In the genomic region with DNA sequence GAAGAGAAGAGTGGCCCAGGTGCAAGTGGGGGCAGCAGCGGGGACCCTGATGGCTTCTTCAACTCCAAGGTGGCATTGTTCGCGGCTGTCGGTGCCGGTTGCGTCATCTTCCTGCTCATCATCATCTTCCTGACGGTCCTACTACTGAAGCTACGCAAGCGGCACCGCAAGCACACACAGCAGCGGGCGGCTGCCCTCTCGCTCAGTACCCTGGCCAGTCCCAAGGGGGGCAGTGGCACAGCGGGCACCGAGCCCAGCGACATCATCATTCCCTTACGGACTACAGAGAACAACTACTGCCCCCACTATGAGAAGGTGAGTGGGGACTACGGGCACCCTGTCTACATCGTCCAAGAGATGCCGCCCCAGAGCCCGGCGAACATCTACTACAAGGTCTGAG, we compare ENCODE assay signal across 18 cellular contexts. TPM values are rescaled to one million over a fixed set of nuclear protein-coding genes. Genes with fewer than 3 reads are reported as not detected.
A peak's percentile ranks its signal among the peaks of the same experiment; 100 is the strongest.
DNase-seq lines count a peak whose midpoint lies in the region; ATAC-seq, FAIRE-seq and TF ChIP-seq lines count a peak whose summit lies in the region.
"Had no signal": no experiment of that assay in that cellular context is flagged by ENCODE, and none has a peak within 500 bp of the region (broad histone marks: within the 10 kb centered on the region; RNA-seq: fewer than 3 reads in every experiment).

No MANE protein-coding gene starts in this region.

- no peaks in the 10 kb centered on the region for H3K9me3 Mint-ChIP-seq in activated naive CD4-positive, alpha-beta T cell treated with anti-CD3 and anti-CD28 coated beads, Interleukin-2, amount 10 ng/mL, durations not matched to agents 7 days and 5 days
- H3K9me3 Mint-ChIP-seq: CD4-positive, alpha-beta T cell had no signal

- no peak overlapping the region for H3K4me2 ChIP-seq in K562 (ENCODE audit: insufficient read depth, low read length)
- H3K4me2 ChIP-seq: BLaER1, SK-N-SH had no signal

- in situ Hi-C loops in K562 (cut with MboI) = no loop called here

- peak; percentile 31 for DNase-seq in HT-29 (ENCODE audit: low spot score)
- no peak for DNase-seq in K562 (ENCODE audit: extremely low read depth in 1 of 4, low spot score in 3 of 4)
- DNase-seq in kidney = peak; percentile 65
- peak; percentile 55 for DNase-seq in sigmoid colon
- no peak for DNase-seq in activated naive CD4-positive, alpha-beta T cell treated with anti-CD3 and anti-CD28 coated beads, Interleukin-2, amount 10 ng/mL, durations not matched to agents 7 days and 5 days
- no peak for DNase-seq in left ventricle myocardium superior
- DNase-seq: CD4-positive, alpha-beta T cell; KBM-7; NCI-H2029; NCI-H446 treated with DMSO at 0.1 percent for 48 hours; NCI-H526 treated with DMSO at 0.1 percent for 48 hours; SK-N-SH had no signal

- POLR2A ChIA-PET in K562 (lab: Yijun Ruan, JAX) = interaction anchor here (0.6 kb wide), 1 partner anchor 15 kb away, joined by 3 read pairs; no protein-coding TSS in a partner anchor

- ATAC-seq in K562 (no peak), left ventricle myocardium superior (no peak), HG02840 (IDR thresholded peaks at IDR 0.05; ENCODE audit: low FRiP score, unreplicated experiment) (no peak)
- ATAC-seq: HepG2 had no signal

- H3K27ac ChIP-seq in K562 (ENCODE audit: extremely low read depth, low read depth, low read length) = no peak overlapping the region
- no peak overlapping the region for H3K27ac ChIP-seq in kidney (ENCODE audit: low read depth in 2 of 2, low read length in 2 of 2)
- H3K27ac ChIP-seq in sigmoid colon = no peak overlapping the region
- H3K27ac ChIP-seq: BLaER1 had no signal

- no peaks in the 10 kb centered on the region for H3K9me1 ChIP-seq in K562 (ENCODE audit: control insufficient read depth, insufficient read depth, low read length)

- TF ChIP-seq CTCF in K562 (IDR thresholded peaks at IDR 0.05 in 2 of 3, conservative IDR thresholded peaks at IDR 0.05 in 1 of 3; ENCODE audit: insufficient read depth in 2 of 3, low read depth in 1 of 3, low read length in 3 of 3) (no peak), kidney (IDR thresholded peaks at IDR 0.05; ENCODE audit: borderline replicate concordance, extremely low read depth, insufficient read depth) (no peak), sigmoid colon (IDR thresholded peaks at IDR 0.05) (no peak)

- no peak overlapping the region for H3K4me3 Mint-ChIP-seq in activated naive CD4-positive, alpha-beta T cell treated with anti-CD3 and anti-CD28 coated beads, Interleukin-2, amount 10 ng/mL, durations not matched to agents 7 days and 5 days
- H3K4me3 Mint-ChIP-seq: CD4-positive, alpha-beta T cell had no signal

- no peaks in the 10 kb centered on the region for H3K4me1 Mint-ChIP-seq in activated naive CD4-positive, alpha-beta T cell treated with anti-CD3 and anti-CD28 coated beads, Interleukin-2, amount 10 ng/mL, durations not matched to agents 7 days and 5 days

- intact Hi-C loops in K562 (cut with micrococcal nuclease) (no loop called here), kidney (cut with DNase I) (no loop called here), sigmoid colon (cut with DNase I) (no loop called here), left ventricle myocardium superior (cut with micrococcal nuclease) (no loop called here)

- no peaks in the 10 kb centered on the region for H3K9me3 ChIP-seq in K562 (replicated peaks; ENCODE audit: control insufficient read depth, insufficient read depth, low read depth, low read length)
- H3K9me3 ChIP-seq in kidney (ENCODE audit: control insufficient read depth in 1 of 2, low read length in 2 of 2) = no peaks in the 10 kb centered on the region
- no peaks in the 10 kb centered on the region for H3K9me3 ChIP-seq in sigmoid colon
- H3K9me3 ChIP-seq: BLaER1, Peyer's patch, SK-N-SH had no signal

- H3K79me2 ChIP-seq in K562 (ENCODE audit: control insufficient read depth, insufficient read depth, low read length) = no peaks in the 10 kb centered on the region

- TF ChIP-seq RAD21 in K562 (CRISPR knock-in tag; conservative IDR thresholded peaks at IDR 0.05 in 1 of 2, IDR thresholded peaks at IDR 0.05 in 1 of 2) = no peak

- no peaks in the 10 kb centered on the region for H3K36me3 Mint-ChIP-seq in activated naive CD4-positive, alpha-beta T cell treated with anti-CD3 and anti-CD28 coated beads, Interleukin-2, amount 10 ng/mL, durations not matched to agents 7 days and 5 days

- no peak overlapping the region for H3K4me3 ChIP-seq in K562
- H3K4me3 ChIP-seq in kidney (ENCODE audit: low read length in 2 of 2) = no peak overlapping the region
- no peak overlapping the region for H3K4me3 ChIP-seq in sigmoid colon
- H3K4me3 ChIP-seq: BLaER1, Peyer's patch had no signal

- H3K9ac ChIP-seq in K562 (ENCODE audit: insufficient read depth in 1 of 2, low read depth in 2 of 2, low read length in 2 of 2) = no peak overlapping the region
- H3K9ac ChIP-seq in kidney (ENCODE audit: low read length in 2 of 2) = no peak overlapping the region
- H3K9ac ChIP-seq: BLaER1, SK-N-SH had no signal

- no peak overlapping the region for H2AFZ ChIP-seq in K562 (ENCODE audit: low read depth, low read length)

- no TSS peak for BruUV-seq in K562 (replicated peaks; lab: Mats Ljungman, UMichigan)

- H3K27me3 Mint-ChIP-seq in activated naive CD4-positive, alpha-beta T cell treated with anti-CD3 and anti-CD28 coated beads, Interleukin-2, amount 10 ng/mL, durations not matched to agents 7 days and 5 days = no peaks in the 10 kb centered on the region
- H3K27me3 Mint-ChIP-seq: CD4-positive, alpha-beta T cell had no signal

- no peaks in the 10 kb centered on the region for H4K20me1 ChIP-seq in K562 (replicated peaks; ENCODE audit: control insufficient read depth, insufficient read depth, low read length)

- no peaks in the 10 kb centered on the region for H3K4me1 ChIP-seq in K562 (replicated peaks in 1 of 2; ENCODE audit: control insufficient read depth in 2 of 2, insufficient read depth in 2 of 2, low read length in 2 of 2)
- H3K4me1 ChIP-seq in kidney (ENCODE audit: control insufficient read depth in 1 of 2, insufficient read depth in 1 of 2, low read depth in 1 of 2, low read length in 2 of 2) = peaks cover 19 to 36% of the 10 kb centered on the region in 2 donors
- H3K4me1 ChIP-seq in sigmoid colon = no peaks in the 10 kb centered on the region

- TF ChIP-seq EP300 in K562 (IDR thresholded peaks at IDR 0.05; ENCODE audit: low read length) (no peak), sigmoid colon (IDR thresholded peaks at IDR 0.05) (no peak)

- H3K36me3 ChIP-seq in K562 (ENCODE audit: control insufficient read depth, insufficient read depth, low read length) = no peaks in the 10 kb centered on the region
- peaks cover 6 to 11% of the 10 kb centered on the region in 2 donors for H3K36me3 ChIP-seq in kidney (ENCODE audit: control insufficient read depth in 1 of 2, insufficient read depth in 2 of 2, low read length in 2 of 2)
- H3K36me3 ChIP-seq in sigmoid colon = peaks cover 0 to 18% (median 5%) of the 10 kb centered on the region in 4 donors

- H3K27ac Mint-ChIP-seq in activated naive CD4-positive, alpha-beta T cell treated with anti-CD3 and anti-CD28 coated beads, Interleukin-2, amount 10 ng/mL, durations not matched to agents 7 days and 5 days = no peak overlapping the region
- H3K27ac Mint-ChIP-seq: CD4-positive, alpha-beta T cell had no signal

- 60% methylated on average over 15 of the region's 22 CpGs for WGBS in K562 (ENCODE audit: insufficient coverage, low coverage, missing lambda C conversion rate)
- WGBS in sigmoid colon, 2 donors = 87 to 92% methylated on average over 22 of the region's 22 CpGs

- TF ChIP-seq POLR2A in K562 (conservative IDR thresholded peaks at IDR 0.05) (no peak), sigmoid colon (IDR thresholded peaks at IDR 0.05) (no peak)

- H3K27me3 ChIP-seq in K562 (ENCODE audit: control insufficient read depth in 2 of 2, insufficient read depth in 2 of 2, low read length in 2 of 2) (no peaks in the 10 kb centered on the region), sigmoid colon (no peaks in the 10 kb centered on the region)
- H3K27me3 ChIP-seq: Peyer's patch had no signal

- FAIRE-seq in K562 (lab: Jason Lieb, UNC) = no peak
- FAIRE-seq in kidney (lab: Jason Lieb, UNC) = no peak
- FAIRE-seq: D721Med, H54, HepG2 had no signal

- CTCF ChIA-PET in K562 (lab: Yijun Ruan, JAX; ENCODE audit: low intra/inter-chr PET ratio) = no interaction called here
- CTCF ChIA-PET in activated naive CD4-positive, alpha-beta T cell treated with anti-CD3 and anti-CD28 coated beads, Interleukin-2, amount 10 ng/mL, durations not matched to agents 7 days and 5 days (lab: Charles Lee) = no interaction called here

TF ChIP-seq in K562, 482 proteins besides CTCF, POLR2A, EP300 and RAD21 (continues in another document):
- 0 out of 2 replicates have a peak, but pooled peaks have one; percentile 20 for TF ChIP-seq CEBPB (tag; IDR thresholded peaks at IDR 0.05)

RNA-seq across cellular contexts. Expression of a gene that starts 11.4 kb away (rescaled TPM):
- total RNA-seq in HT-29 (2014; rRNA removed; shearing (Covaris generic)) = 285 and 300 TPM in 2 replicates
- total RNA-seq in K562 (2011; cell fraction: chromatin; rRNA removed; ENCODE audit: low replicate concordance) = 0.93 and 2.6 TPM in 2 replicates
- total RNA-seq in K562 (2011; cell fraction: nucleolus; rRNA removed) = 3.4 and 4.2 TPM in 2 replicates
- 2.8 and 3.4 TPM in 2 replicates for total RNA-seq in K562 (2011; cell fraction: nucleoplasm; rRNA removed)
- total RNA-seq in K562 (2014; rRNA removed) (1.9 and 2.2 TPM in 2 replicates), K562 (2014; rRNA removed; fragmentation: Illumina TruSeq; extraction: Trizol) (0.41 and 0.51 TPM in 2 replicates), K562 (2015; rRNA removed; fragmentation: Illumina TruSeq; extraction: Trizol) (0.75 and 0.91 TPM in 2 replicates), K562 (2021) (2.1 TPM in 2 replicates), kidney (53.0 TPM), sigmoid colon (10 to 100 TPM in 3 of 4 donors, 1 to 10 TPM in 1; 9.5 to 18.6 (median 14.6) TPM), left ventricle myocardium superior (15.8 TPM)
- polyA plus RNA-seq in K562 (2011; rRNA removed) (1.1 and 1.5 TPM in 2 replicates), K562 (2014; fragmentation: Illumina TruSeq; extraction: Trizol) (0.88 and 1.3 TPM in 2 replicates), K562 (2014; fragmentation: Nextera tagmentation; extraction: Ambion mirVana) (under 1 TPM in 1 of 2 experiments, not detected in 1; 0.01 TPM), K562 (2014; rRNA removed) (1.5 and 1.6 TPM in 2 replicates), kidney (ENCODE audit: insufficient read depth, low read depth, low replicate concordance) (50.6 TPM), sigmoid colon (10 to 100 TPM; 13.4 to 53.2 (median 16.2) TPM)
- polyA plus RNA-seq in K562 (2011; cell fraction: cytosol; rRNA removed) = 1.8 and 2.9 TPM in 2 replicates
- polyA plus RNA-seq in K562 (2011; cell fraction: nucleus; rRNA removed) = 1.3 and 1.5 TPM in 2 replicates
- polyA plus RNA-seq in K562 (2012) = 1.0 and 1.1 TPM in 2 replicates
- polyA minus RNA-seq in K562 (2011; rRNA and poly(A)+ RNA removed) = 0.70 and 0.99 TPM in 2 replicates
- 1.5 and 2.2 TPM in 2 replicates for polyA minus RNA-seq in K562 (2011; cell fraction: cytosol; rRNA and poly(A)+ RNA removed)
- polyA minus RNA-seq in K562 (2011; cell fraction: nucleus; rRNA and poly(A)+ RNA removed) = 0.81 and 1.00 TPM in 2 replicates

Comparison
In these comparisons a context has a peak if more than half of its experiments do, and no peak if none do; other contexts are left out.
1. DNase-seq: peak in HT-29 (single experiment), kidney (single experiment) and sigmoid colon (single experiment); none in K562 (0 of 4), activated naive CD4-positive, alpha-beta T cell treated with anti-CD3 and anti-CD28 coated beads, Interleukin-2, amount 10 ng/mL, durations not matched to agents 7 days and 5 days (single experiment) and left ventricle myocardium superior (single experiment).